In genomic region chr4:157196050-157196449, GRCh38 we compare ENCODE assay signal across 32 cellular contexts. TPM values are rescaled to one million over a fixed set of nuclear protein-coding genes. Genes with fewer than 3 reads are reported as not detected.
"Had no signal": no experiment of that assay in that cellular context is flagged by ENCODE, and none has a peak within 500 bp of the region (broad histone marks: within the 10 kb centered on the region; RNA-seq: fewer than 3 reads in every experiment).

No MANE protein-coding gene starts in this region.

- H3K4me3 Mint-ChIP-seq: activated B cell treated with CpG ODN at 0.5 μM for 24 hours; activated CD4-positive, alpha-beta memory T cell treated with anti-CD3 and anti-CD28 coated beads, Interleukin-2, amount 10 ng/mL, durations not matched to agents 7 days and 5 days; activated naive CD4-positive, alpha-beta T cell treated with anti-CD3 and anti-CD28 coated beads, Interleukin-2, amount 10 ng/mL, durations not matched to agents 7 days and 5 days; activated naive CD8-positive, alpha-beta T cell treated with anti-CD3 and anti-CD28 coated beads, Interleukin-2, amount 10 ng/mL, durations not matched to agents 7 days and 5 days; activated T-cell treated with anti-CD3 and anti-CD28 coated beads, Interleukin-2, amount 50 U/mL, for 24 hours; activated T-cell treated with anti-CD3 and anti-CD28 coated beads, Interleukin-2, amount 50 U/mL, for 72 hours; brain; dendritic cell treated with granulocyte-macrophage colony-stimulating factor and Interleukin-4, amounts not matched to agents 40 ng/mL and 50 ng/mL, for 4 days had no signal

- DNase-seq: activated B cell treated with CpG ODN at 0.5 μM for 24 hours; activated CD4-positive, alpha-beta memory T cell treated with anti-CD3 and anti-CD28 coated beads, Interleukin-2, amount 10 ng/mL, durations not matched to agents 7 days and 5 days; activated CD4-positive, alpha-beta T cell treated with anti-CD3 and anti-CD28 coated beads for 48 hours; activated CD8-positive, alpha-beta memory T cell treated with anti-CD3 and anti-CD28 coated beads, Interleukin-2, amount 50 U/mL, for 48 hours; activated gamma-delta T cell; activated naive CD4-positive, alpha-beta T cell; activated naive CD4-positive, alpha-beta T cell treated with anti-CD3 and anti-CD28 coated beads, Interleukin-2, amount 10 ng/mL, durations not matched to agents 7 days and 5 days; activated naive CD8-positive, alpha-beta T cell treated with anti-CD3 and anti-CD28 coated beads, Interleukin-2, amount 10 ng/mL, durations not matched to agents 7 days and 5 days; activated T-cell treated with anti-CD3 and anti-CD28 coated beads for 4 hours; activated T-cell treated with anti-CD3 and anti-CD28 coated beads, Interleukin-2, amount 50 U/mL, for 24 hours; activated T-cell treated with anti-CD3 and anti-CD28 coated beads, Interleukin-2, amount 50 U/mL, for 72 hours; central memory CD4-positive, alpha-beta T cell; cerebellar nuclear complex; dorsolateral prefrontal cortex; effector memory CD4-positive, alpha-beta T cell; erythroblast; foreskin keratinocyte; gastrocnemius medialis; glutamatergic neuron; heart left ventricle; T-helper 2 cell had no signal

- H3K27me3 ChIP-seq: ascending aorta, breast epithelium, cardiac muscle cell, dorsolateral prefrontal cortex, esophagus muscularis mucosa, foreskin keratinocyte, gastrocnemius medialis, heart left ventricle had no signal

- FAIRE-seq: TTC549 had no signal

- H3K36me3 ChIP-seq: ascending aorta, breast epithelium, cardiac muscle cell, esophagus muscularis mucosa, gastrocnemius medialis, heart left ventricle had no signal

- H3K4me1 ChIP-seq: ascending aorta, breast epithelium, esophagus muscularis mucosa, foreskin keratinocyte, gastrocnemius medialis, heart left ventricle had no signal

- H3K27me3 Mint-ChIP-seq: activated B cell treated with CpG ODN at 0.5 μM for 24 hours; activated CD4-positive, alpha-beta memory T cell treated with anti-CD3 and anti-CD28 coated beads, Interleukin-2, amount 10 ng/mL, durations not matched to agents 7 days and 5 days; activated naive CD4-positive, alpha-beta T cell treated with anti-CD3 and anti-CD28 coated beads, Interleukin-2, amount 10 ng/mL, durations not matched to agents 7 days and 5 days; activated naive CD8-positive, alpha-beta T cell treated with anti-CD3 and anti-CD28 coated beads, Interleukin-2, amount 10 ng/mL, durations not matched to agents 7 days and 5 days; activated T-cell treated with anti-CD3 and anti-CD28 coated beads, Interleukin-2, amount 50 U/mL, for 24 hours; brain had no signal

- H3K9me3 Mint-ChIP-seq: activated B cell treated with CpG ODN at 0.5 μM for 24 hours; activated CD4-positive, alpha-beta memory T cell treated with anti-CD3 and anti-CD28 coated beads, Interleukin-2, amount 10 ng/mL, durations not matched to agents 7 days and 5 days; activated naive CD4-positive, alpha-beta T cell treated with anti-CD3 and anti-CD28 coated beads, Interleukin-2, amount 10 ng/mL, durations not matched to agents 7 days and 5 days; activated naive CD8-positive, alpha-beta T cell treated with anti-CD3 and anti-CD28 coated beads, Interleukin-2, amount 10 ng/mL, durations not matched to agents 7 days and 5 days; activated T-cell treated with anti-CD3 and anti-CD28 coated beads, Interleukin-2, amount 50 U/mL, for 24 hours; activated T-cell treated with anti-CD3 and anti-CD28 coated beads, Interleukin-2, amount 50 U/mL, for 72 hours; dendritic cell treated with granulocyte-macrophage colony-stimulating factor and Interleukin-4, amounts not matched to agents 40 ng/mL and 50 ng/mL, for 4 days had no signal

- H3K27ac ChIP-seq: ascending aorta, breast epithelium, cardiac muscle cell, coronary artery, dorsolateral prefrontal cortex, esophagus muscularis mucosa, foreskin keratinocyte, gastrocnemius medialis, heart left ventricle, VCaP had no signal

- H3K4me3 ChIP-seq: ascending aorta, breast epithelium, cardiac muscle cell, coronary artery, dorsolateral prefrontal cortex, esophagus muscularis mucosa, gastrocnemius medialis, heart left ventricle had no signal

- H3K4me1 Mint-ChIP-seq: activated B cell treated with CpG ODN at 0.5 μM for 24 hours; activated CD4-positive, alpha-beta memory T cell treated with anti-CD3 and anti-CD28 coated beads, Interleukin-2, amount 10 ng/mL, durations not matched to agents 7 days and 5 days; activated naive CD4-positive, alpha-beta T cell treated with anti-CD3 and anti-CD28 coated beads, Interleukin-2, amount 10 ng/mL, durations not matched to agents 7 days and 5 days; activated naive CD8-positive, alpha-beta T cell treated with anti-CD3 and anti-CD28 coated beads, Interleukin-2, amount 10 ng/mL, durations not matched to agents 7 days and 5 days; brain had no signal

- H3K9me3 ChIP-seq: ascending aorta, breast epithelium, esophagus muscularis mucosa, gastrocnemius medialis, heart left ventricle had no signal

- H3K36me3 Mint-ChIP-seq: activated naive CD4-positive, alpha-beta T cell treated with anti-CD3 and anti-CD28 coated beads, Interleukin-2, amount 10 ng/mL, durations not matched to agents 7 days and 5 days; activated naive CD4-positive, alpha-beta T cell treated with anti-CD3 and anti-CD28 coated beads, Interleukin-2, amount 50 U/mL, for 72 hours; activated naive CD8-positive, alpha-beta T cell treated with anti-CD3 and anti-CD28 coated beads, Interleukin-2, amount 10 ng/mL, durations not matched to agents 7 days and 5 days; brain had no signal

- H3K27ac Mint-ChIP-seq: activated B cell treated with CpG ODN at 0.5 μM for 24 hours; activated CD4-positive, alpha-beta memory T cell treated with anti-CD3 and anti-CD28 coated beads, Interleukin-2, amount 10 ng/mL, durations not matched to agents 7 days and 5 days; activated naive CD4-positive, alpha-beta T cell treated with anti-CD3 and anti-CD28 coated beads, Interleukin-2, amount 10 ng/mL, durations not matched to agents 7 days and 5 days; activated naive CD4-positive, alpha-beta T cell treated with anti-CD3 and anti-CD28 coated beads, Interleukin-2, amount 50 U/mL, for 72 hours; activated naive CD8-positive, alpha-beta T cell treated with anti-CD3 and anti-CD28 coated beads, Interleukin-2, amount 10 ng/mL, durations not matched to agents 7 days and 5 days; activated T-cell treated with anti-CD3 and anti-CD28 coated beads, Interleukin-2, amount 50 U/mL, for 24 hours; activated T-cell treated with anti-CD3 and anti-CD28 coated beads, Interleukin-2, amount 50 U/mL, for 72 hours; brain; dendritic cell treated with granulocyte-macrophage colony-stimulating factor and Interleukin-4, amounts not matched to agents 40 ng/mL and 50 ng/mL, for 4 days had no signal

RNA-seq across cellular contexts. Expression of gene GRIA2, which starts 24.5 kb away (rescaled TPM):
- total RNA-seq: activated B cell treated with CpG ODN at 0.5 μM for 24 hours; activated CD4-positive, alpha-beta memory T cell treated with anti-CD3 and anti-CD28 coated beads, Interleukin-2, amount 10 ng/mL, durations not matched to agents 7 days and 5 days; activated naive CD4-positive, alpha-beta T cell treated with anti-CD3 and anti-CD28 coated beads, Interleukin-2, amount 50 U/mL, for 72 hours; activated naive CD8-positive, alpha-beta T cell treated with anti-CD3 and anti-CD28 coated beads, Interleukin-2, amount 10 ng/mL, durations not matched to agents 7 days and 5 days; activated T-cell treated with anti-CD3 and anti-CD28 coated beads, Interleukin-2, amount 50 U/mL, for 72 hours; cardiac muscle cell; foreskin keratinocyte; gastrocnemius medialis; T-helper 1 cell treated with Interleukin-12 subunit alpha and Interleukin-12 subunit beta and Interleukin-4 antibody, amounts not matched to agents 30 ng/mL and 1 ng/mL, for 36 hours had no signal
- polyA plus RNA-seq: cardiac muscle cell, foreskin keratinocyte, heart left ventricle had no signal
